In the genomic region with DNA sequence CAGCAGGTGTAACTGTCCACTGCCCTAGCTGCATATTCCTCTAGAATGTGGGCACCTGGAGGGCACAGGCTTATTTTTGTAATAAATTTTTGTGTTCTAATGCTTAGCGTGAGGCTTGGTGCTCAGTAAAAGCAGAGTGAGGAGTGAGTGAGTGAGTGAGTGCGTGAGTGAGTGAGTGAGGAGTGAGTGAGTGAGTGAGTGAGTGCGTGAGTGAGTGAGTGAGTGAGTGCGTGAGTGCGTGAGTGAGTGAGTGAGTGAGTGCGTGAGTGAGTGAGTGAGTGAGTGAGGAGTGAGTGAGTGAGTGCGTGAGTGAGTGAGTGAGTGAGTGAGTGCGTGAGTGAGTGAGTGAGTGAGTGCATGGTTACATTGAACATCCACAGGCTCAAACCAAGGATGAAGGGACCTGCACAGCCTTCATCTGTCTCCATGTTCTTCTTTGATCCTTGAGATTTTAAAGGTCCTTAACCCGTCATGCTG, we compare ENCODE assay signal across 9 cellular contexts.
"Had no signal": no experiment of that assay in that cellular context is flagged by ENCODE, and none has a peak within 500 bp of the region (broad histone marks: within the 10 kb centered on the region; RNA-seq: fewer than 3 reads in every experiment).

No MANE protein-coding gene starts in this region.

- DNase-seq: GM23248, GOT3, H9, HCEC 1CT, IMR-90, KG1 had no signal

- H3K9ac ChIP-seq: GM23248 had no signal

- H3K4me1 Mint-ChIP-seq: H9 had no signal

- H3K4me3 Mint-ChIP-seq: H9 had no signal

- H3K27ac Mint-ChIP-seq: H9 had no signal

- FAIRE-seq: H54, K562 had no signal

- ATAC-seq: K562 had no signal

- H3K27ac ChIP-seq: GM23248, HL-60 had no signal

- H2AFZ ChIP-seq: GM23248 had no signal

- H3K4me3 ChIP-seq: GM23248, K562 had no signal
